In the genomic region with DNA sequence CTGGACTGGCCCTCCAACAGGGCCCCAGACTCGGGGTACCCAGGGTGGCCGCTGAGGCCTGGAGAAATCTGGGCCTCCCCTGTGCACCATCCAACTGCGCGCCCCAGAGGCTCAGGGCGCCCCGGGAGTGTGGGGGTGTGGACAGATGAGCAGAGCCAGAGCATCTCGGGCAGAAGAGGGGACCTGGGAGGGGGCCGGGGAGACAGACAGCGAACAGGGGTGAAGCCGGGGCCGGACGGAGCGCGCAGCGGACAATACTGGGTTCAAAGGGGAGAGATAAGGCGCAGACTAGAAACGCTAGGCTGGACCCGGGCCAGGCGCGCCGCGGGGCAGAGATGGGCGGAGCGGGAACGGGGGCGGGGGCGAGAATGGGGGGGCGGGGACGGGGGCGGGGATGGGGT, we compare ENCODE assay signal across 8 cellular contexts. TPM values are rescaled to one million over a fixed set of nuclear protein-coding genes. Genes with fewer than 3 reads are reported as not detected.
DNase-seq lines count a peak whose midpoint lies in the region; ATAC-seq and TF ChIP-seq lines count a peak whose summit lies in the region.

No MANE protein-coding gene starts in this region.

- no peaks in the 10 kb centered on the region for H3K9me3 ChIP-seq in adrenal gland (replicated peaks in 1 of 3)

- DNase-seq in adrenal gland, result peak in 6 of 7 donors; percentile 49 to 81 (median 69)
- no peak for DNase-seq in kidney epithelial cell (ENCODE audit: low read depth)
- peak in 28 of 49 donors; percentile 73 to 96 (median 88) for DNase-seq in substantia nigra (lab: John Stamatoyannopoulos, UW)
- DNase-seq in NCI-H1694 (lab: John Stamatoyannopoulos, UW), result no peak
- DNase-seq in posterior cingulate gyrus, result no peak
- DNase-seq in SIG-M5 (lab: John Stamatoyannopoulos, UW), result no peak

- no peak for TF ChIP-seq CTCF in adrenal gland (IDR thresholded peaks at IDR 0.05)
- no peak for TF ChIP-seq CTCF in kidney epithelial cell (IDR thresholded peaks at IDR 0.05; ENCODE audit: insufficient read depth, low read length, poor library complexity, severe bottlenecking)

- H3K4me3 ChIP-seq in adrenal gland (peak overlapping the region in 2 of 4 donors; percentile 45 to 97), kidney epithelial cell (ENCODE audit: low read depth, low read length) (peak overlapping the region; percentile 69)

- peaks cover 0 to 4% of the 10 kb centered on the region in 2 donors for H3K4me1 ChIP-seq in adrenal gland (replicated peaks in 1 of 2)

- TF ChIP-seq POLR2A in adrenal gland (IDR thresholded peaks at IDR 0.05), result no peak

- no peaks in the 10 kb centered on the region for H3K27me3 ChIP-seq in adrenal gland
- H3K27me3 ChIP-seq in kidney epithelial cell (ENCODE audit: control insufficient read depth, insufficient read depth, low read length), result peaks cover 10% of the 10 kb centered on the region

- ATAC-seq in GM19395 (IDR thresholded peaks at IDR 0.05; ENCODE audit: unreplicated experiment) (peak; percentile 25), HG03159 (IDR thresholded peaks at IDR 0.05; ENCODE audit: unreplicated experiment) (peak; percentile 30)

- peak overlapping the region in 2 of 5 donors; percentile 68 to 82 for H3K27ac ChIP-seq in adrenal gland
- peak overlapping the region; percentile 98 for H3K27ac ChIP-seq in substantia nigra (ENCODE audit: low read depth, low read length, poor library complexity, severe bottlenecking)

- WGBS in adrenal gland, 4 donors, result 4 to 23% (median 6%) methylated on average over 4 to 25 of the region's 30 CpGs

- intact Hi-C loops in adrenal gland (cut with DNase I), result no loop called here
- intact Hi-C loops in posterior cingulate gyrus (cut with DNase I), result loop anchor here (5.0 kb wide), 1 partner anchor 51 kb away; no protein-coding TSS in a partner anchor

- no peaks in the 10 kb centered on the region for H3K36me3 ChIP-seq in adrenal gland (replicated peaks in 1 of 2)
- H3K36me3 ChIP-seq in kidney epithelial cell (ENCODE audit: control insufficient read depth, insufficient read depth, low read length), result no peaks in the 10 kb centered on the region

RNA-seq across cellular contexts. Expression of gene CERS4, which starts 0.5 kb away (rescaled TPM):
- total RNA-seq in adrenal gland (10 to 100 TPM; 12.2 to 64.4 (median 35.8) TPM), kidney epithelial cell (47.4 and 49.8 TPM in 2 replicates)
- polyA plus RNA-seq in adrenal gland, result 10 to 100 TPM in 2 of 3 donors, 1 to 10 TPM in 1; 5.5 to 34.9 (median 26.5) TPM

RNA-seq across cellular contexts. Expression of gene FBN3, which starts 59.3 kb away (rescaled TPM):
- total RNA-seq in adrenal gland (under 1 TPM in 1 of 8 donors, not detected in 7; 0.04 TPM), kidney epithelial cell (0.04 and 2.9 TPM in 2 replicates)
- polyA plus RNA-seq in adrenal gland, result under 1 TPM in 2 of 3 donors, not detected in 1; 0.03 to 0.64 TPM

Comparison
In these comparisons a context has a peak if more than half of its experiments do, and no peak if none do; other contexts are left out.
1. DNase-seq: peak in adrenal gland (6 of 7) and substantia nigra (28 of 49); none in kidney epithelial cell (single experiment), NCI-H1694 (single experiment), posterior cingulate gyrus (0 of 10) and SIG-M5 (single experiment).